9 cellular contexts compared by ENCODE assay signal in the genomic region with DNA sequence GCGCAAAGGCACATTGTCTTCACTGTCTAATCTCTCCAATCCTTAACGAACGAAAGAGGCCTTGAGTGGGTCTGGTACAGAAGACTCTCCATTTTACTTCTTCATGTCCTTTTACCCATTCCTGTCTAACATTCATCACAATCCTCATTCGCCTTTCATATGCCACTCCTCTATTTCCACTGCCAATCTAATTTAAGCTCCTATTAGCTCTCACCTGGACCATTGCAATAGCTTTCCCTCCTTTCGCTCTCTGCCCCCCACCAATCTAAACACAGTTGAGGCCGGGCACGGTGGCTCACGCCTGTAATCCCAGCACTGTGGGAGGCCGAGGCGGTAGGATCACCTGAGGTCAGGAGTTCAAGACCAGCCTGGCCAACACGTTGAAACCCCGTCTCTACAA. TPM values are rescaled to one million over a fixed set of nuclear protein-coding genes. Genes with fewer than 3 reads are reported as not detected.
DNase-seq lines count a peak whose midpoint lies in the region; ATAC-seq, FAIRE-seq and TF ChIP-seq lines count a peak whose summit lies in the region.
"Had no signal": no experiment of that assay in that cellular context is flagged by ENCODE, and none has a peak within 500 bp of the region (broad histone marks: within the 10 kb centered on the region; RNA-seq: fewer than 3 reads in every experiment).

No MANE protein-coding gene starts in this region.

- H2AFZ ChIP-seq in ACC112 (ENCODE audit: low read length, unreplicated experiment) (no peak overlapping the region), HCT116 (ENCODE audit: low read depth, low read length, poor library complexity, severe bottlenecking) (no peak overlapping the region)

- H3K4me1 ChIP-seq in ACC112 (ENCODE audit: control insufficient read depth, insufficient read depth, low read length, unreplicated experiment): peaks cover 16% of the 10 kb centered on the region
- peaks cover 9 to 15% of the 10 kb centered on the region in 2 experiments for H3K4me1 ChIP-seq in HCT116 (ENCODE audit: control insufficient read depth in 1 of 2, insufficient read depth in 2 of 2, low read length in 2 of 2)
- H3K4me1 ChIP-seq in ascending aorta: peaks cover 3 to 18% of the 10 kb centered on the region in 2 donors
- peaks cover 0 to 19% (median 16%) of the 10 kb centered on the region in 3 donors for H3K4me1 ChIP-seq in pancreas

- CTCF ChIA-PET in HCT116 (lab: Charles Lee): interaction anchor here (1.1 kb wide), 1 partner anchor 8 kb away, joined by 4 read pairs; no protein-coding TSS in a partner anchor

- no peak for DNase-seq in HCT116 (ENCODE audit: low read depth, low spot score)
- DNase-seq in ascending aorta (ENCODE audit: low spot score in 2 of 2): no peak
- no peak for DNase-seq in naive B cell
- DNase-seq in KBM-7: no peak
- no peak for DNase-seq in pancreas

- no peak overlapping the region; the same call in 1 of the 2 replicates for H3K9ac ChIP-seq in HCT116 (ENCODE audit: low read length)

- TF ChIP-seq CTCF in HCT116 (IDR thresholded peaks at IDR 0.05 in 2 of 3, conservative IDR thresholded peaks at IDR 0.05 in 1 of 3; ENCODE audit: borderline replicate concordance in 1 of 3, insufficient read depth in 1 of 3, low read depth in 2 of 3, low read length in 2 of 3): no peak
- no peak for TF ChIP-seq CTCF in ascending aorta (IDR thresholded peaks at IDR 0.05)
- no peak for TF ChIP-seq CTCF in pancreas (IDR thresholded peaks at IDR 0.05)

- 0 out of 2 replicates have a peak, but pooled peaks cover 3% of the 10 kb centered on the region for H4K20me1 ChIP-seq in HCT116 (ENCODE audit: insufficient read depth)

- H3K4me3 ChIP-seq in ACC112 (ENCODE audit: low read depth, low read length): peak overlapping the region; percentile 87; the same call in 1 of the 2 replicates
- peak overlapping the region; percentile 84 to 99; a peak in 3 of 4 replicates for H3K4me3 ChIP-seq in HCT116 (replicated peaks in 1 of 2; ENCODE audit: low read depth in 1 of 2, low read length in 2 of 2)
- H3K4me3 ChIP-seq in ascending aorta: peak overlapping the region; percentile 80 to 93
- peak overlapping the region in 2 of 4 donors; percentile 66 to 67 for H3K4me3 ChIP-seq in pancreas

- TF ChIP-seq RAD21 in HCT116 (IDR thresholded peaks at IDR 0.05; ENCODE audit: low read depth): no peak

- FAIRE-seq in pancreas (lab: Jason Lieb, UNC): no peak

- H3K36me3 Mint-ChIP-seq in naive B cell: no peaks in the 10 kb centered on the region

- peaks cover 0 to 8% (median 5%) of the 10 kb centered on the region in 3 donors for H3K27me3 Mint-ChIP-seq in naive B cell

- in situ Hi-C loops in KBM-7 (cut with MboI; ENCODE audit: low pct_unique_long_range_greater_than_20kb, low sequenced_read_pairs): no loop called here

- intact Hi-C loops in HCT116 (cut with micrococcal nuclease) (no loop called here), ascending aorta (cut with DNase I) (loop anchor here (1.0 to 5.0 kb wide), 4 partner anchors 120 to 965 kb away; a partner anchor contains a TSS), pancreas (cut with DNase I) (no loop called here)

- ATAC-seq in HCT116: no peak
- ATAC-seq in naive B cell (ENCODE audit: low read depth in 2 of 2): no peak
- ATAC-seq in pancreas: no peak
- no peak for ATAC-seq in GM21576 (IDR thresholded peaks at IDR 0.05; ENCODE audit: unreplicated experiment)
- ATAC-seq in HG03565 (IDR thresholded peaks at IDR 0.05; ENCODE audit: unreplicated experiment): no peak

- RAD21 ChIA-PET in HCT116 (lab: Charles Lee; ENCODE audit: low non-redundant PET in 1 of 2, low total read pairs in 2 of 2, uncharacterized antibody in 2 of 2, unreplicated experiment in 2 of 2): no interaction called here

- no peaks in the 10 kb centered on the region for H3K36me3 ChIP-seq in ACC112 (ENCODE audit: insufficient read depth, low read length)
- peaks cover 0 to under 1% of the 10 kb centered on the region in 2 experiments; a peak in 1 of 4 replicates for H3K36me3 ChIP-seq in HCT116 (ENCODE audit: control insufficient read depth in 1 of 2, insufficient read depth in 2 of 2, low read length in 2 of 2)
- no peaks in the 10 kb centered on the region for H3K36me3 ChIP-seq in ascending aorta
- no peaks in the 10 kb centered on the region for H3K36me3 ChIP-seq in pancreas

- WGBS in pancreas, 2 donors: 68 to 70% methylated on average over 12 of the region's 12 CpGs

- POLR2A ChIA-PET in HCT116 (lab: Charles Lee): interaction anchor here (3.0 kb wide), 1 partner anchor 12 kb away, joined by 17 read pairs; a partner anchor contains a TSS

- no peaks in the 10 kb centered on the region for H3K9me3 Mint-ChIP-seq in naive B cell

- H3K9me2 ChIP-seq in HCT116 (ENCODE audit: insufficient read depth): no peaks in the 10 kb centered on the region

- H3K4me2 ChIP-seq in HCT116 (ENCODE audit: low read length): peak overlapping the region; percentile 63

- H3K4me3 Mint-ChIP-seq in naive B cell: peak overlapping the region; percentile 53 to 99 (median 96)

- TF ChIP-seq POLR2A in HCT116 (IDR thresholded peaks at IDR 0.05; ENCODE audit: borderline replicate concordance, extremely low read depth, insufficient read depth, insufficient read length): no peak

- H3K27ac Mint-ChIP-seq in naive B cell: peak overlapping the region in 2 of 6 donors; percentile 21 to 49

- H3K9me3 ChIP-seq in HCT116 (ENCODE audit: control insufficient read depth in 1 of 2, insufficient read depth in 1 of 2, low read depth in 1 of 2, low read length in 2 of 2) (no peaks in the 10 kb centered on the region), ascending aorta (no peaks in the 10 kb centered on the region), pancreas (no peaks in the 10 kb centered on the region)

- peaks cover 31% of the 10 kb centered on the region for H3K79me2 ChIP-seq in ACC112 (ENCODE audit: control insufficient read depth, insufficient read depth, low read length, unreplicated experiment)
- peaks cover 38% of the 10 kb centered on the region for H3K79me2 ChIP-seq in HCT116 (ENCODE audit: insufficient read depth, low read length)

- H3K27ac ChIP-seq in ACC112 (ENCODE audit: low read depth, low read length): no peak overlapping the region
- no peak overlapping the region for H3K27ac ChIP-seq in HCT116 (ENCODE audit: low read depth, low read length)
- H3K27ac ChIP-seq in ascending aorta: no peak overlapping the region
- no peak overlapping the region for H3K27ac ChIP-seq in pancreas

- no TSS peak for BruUV-seq in HCT116 (replicated peaks; lab: Mats Ljungman, UMichigan)

- H3K4me1 Mint-ChIP-seq in naive B cell: peaks cover 17 to 35% (median 32%) of the 10 kb centered on the region in 3 donors

- H3K27me3 ChIP-seq in ACC112 (ENCODE audit: insufficient read depth, low read length) (no peaks in the 10 kb centered on the region), HCT116 (ENCODE audit: insufficient read depth, low read length) (peaks cover 8% of the 10 kb centered on the region; the same call in 1 of the 2 replicates), ascending aorta (no peaks in the 10 kb centered on the region), pancreas (no peaks in the 10 kb centered on the region)

TF ChIP-seq in HCT116, 20 proteins besides CTCF, POLR2A, EP300 and RAD21 (continues in another document):
- no peak for TF ChIP-seq CBX3 (IDR thresholded peaks at IDR 0.05; ENCODE audit: low read depth)
- no peak for TF ChIP-seq JUND (IDR thresholded peaks at IDR 0.05)
- TF ChIP-seq EZH2phosphoT487 (IDR thresholded peaks at IDR 0.05; ENCODE audit: borderline replicate concordance): no peak
- TF ChIP-seq, protein P1, sequence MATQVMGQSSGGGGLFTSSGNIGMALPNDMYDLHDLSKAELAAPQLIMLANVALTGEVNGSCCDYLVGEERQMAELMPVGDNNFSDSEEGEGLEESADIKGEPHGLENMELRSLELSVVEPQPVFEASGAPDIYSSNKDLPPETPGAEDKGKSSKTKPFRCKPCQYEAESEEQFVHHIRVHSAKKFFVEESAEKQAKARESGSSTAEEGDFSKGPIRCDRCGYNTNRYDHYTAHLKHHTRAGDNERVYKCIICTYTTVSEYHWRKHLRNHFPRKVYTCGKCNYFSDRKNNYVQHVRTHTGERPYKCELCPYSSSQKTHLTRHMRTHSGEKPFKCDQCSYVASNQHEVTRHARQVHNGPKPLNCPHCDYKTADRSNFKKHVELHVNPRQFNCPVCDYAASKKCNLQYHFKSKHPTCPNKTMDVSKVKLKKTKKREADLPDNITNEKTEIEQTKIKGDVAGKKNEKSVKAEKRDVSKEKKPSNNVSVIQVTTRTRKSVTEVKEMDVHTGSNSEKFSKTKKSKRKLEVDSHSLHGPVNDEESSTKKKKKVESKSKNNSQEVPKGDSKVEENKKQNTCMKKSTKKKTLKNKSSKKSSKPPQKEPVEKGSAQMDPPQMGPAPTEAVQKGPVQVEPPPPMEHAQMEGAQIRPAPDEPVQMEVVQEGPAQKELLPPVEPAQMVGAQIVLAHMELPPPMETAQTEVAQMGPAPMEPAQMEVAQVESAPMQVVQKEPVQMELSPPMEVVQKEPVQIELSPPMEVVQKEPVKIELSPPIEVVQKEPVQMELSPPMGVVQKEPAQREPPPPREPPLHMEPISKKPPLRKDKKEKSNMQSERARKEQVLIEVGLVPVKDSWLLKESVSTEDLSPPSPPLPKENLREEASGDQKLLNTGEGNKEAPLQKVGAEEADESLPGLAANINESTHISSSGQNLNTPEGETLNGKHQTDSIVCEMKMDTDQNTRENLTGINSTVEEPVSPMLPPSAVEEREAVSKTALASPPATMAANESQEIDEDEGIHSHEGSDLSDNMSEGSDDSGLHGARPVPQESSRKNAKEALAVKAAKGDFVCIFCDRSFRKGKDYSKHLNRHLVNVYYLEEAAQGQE (IDR thresholded peaks at IDR 0.05; ENCODE audit: low read depth): no peak
- no peak for TF ChIP-seq POLR2AphosphoS5 (IDR thresholded peaks at IDR 0.05; ENCODE audit: low read depth, low read length)

RNA-seq across cellular contexts. Expression of a gene that starts 6.3 kb away (rescaled TPM):
- total RNA-seq in HCT116 (2021; ENCODE audit: unreplicated experiment): not detected
- not detected in 2 replicates for polyA plus RNA-seq in HCT116 (2012)
- total RNA-seq in ascending aorta: not detected
- under 1 TPM in 2 of 6 donors, not detected in 4; 0.09 to 0.36 TPM for polyA plus RNA-seq in naive B cell (ENCODE audit: low read depth in 6 of 6)
- total RNA-seq in pancreas: not detected
- not detected for polyA plus RNA-seq in pancreas
- total RNA-seq: T-helper 2 cell treated with Interferon-gamma antibody and Interleukin-4, amounts not matched to agents 100 ng/mL and 5 ng/mL, for 36 hours had no signal

RNA-seq across cellular contexts. Expression of a gene that starts 11.4 kb away (rescaled TPM):
- total RNA-seq in HCT116 (2021; ENCODE audit: unreplicated experiment): 5.0 TPM
- polyA plus RNA-seq in HCT116 (2012): 3.0 and 5.6 TPM in 2 replicates
- total RNA-seq in ascending aorta: 5.6 TPM
- 1 to 10 TPM; 1.6 to 2.6 (median 2.4) TPM for polyA plus RNA-seq in naive B cell (ENCODE audit: low read depth in 6 of 6)
- total RNA-seq in pancreas: 1 to 10 TPM; 2.0 to 3.5 (median 2.4) TPM
- 1 to 10 TPM; 1.1 to 2.3 TPM for polyA plus RNA-seq in pancreas

RNA-seq across cellular contexts. Expression of a gene that starts 20.2 kb away (rescaled TPM):
- total RNA-seq in HCT116 (2021; ENCODE audit: unreplicated experiment) (198 TPM), ascending aorta (59.5 TPM), pancreas (10 to 100 TPM; 32.6 to 83.2 (median 52.4) TPM)
- polyA plus RNA-seq in HCT116 (2012): 98.8 and 127 TPM in 2 replicates
- polyA plus RNA-seq in naive B cell (ENCODE audit: low read depth in 6 of 6) (10 to 100 TPM; 34.1 to 52.1 (median 40.8) TPM), pancreas (10 to 100 TPM; 21.2 to 26.6 TPM)

RNA-seq across cellular contexts. Expression of a gene that starts 29.5 kb away (rescaled TPM):
- 0.17 TPM for total RNA-seq in HCT116 (2021; ENCODE audit: unreplicated experiment)
- polyA plus RNA-seq in HCT116 (2012): not detected in 2 replicates
- not detected for total RNA-seq in ascending aorta
- under 1 TPM in 4 of 6 donors, not detected in 2; 0.09 to 0.23 (median 0.18) TPM for polyA plus RNA-seq in naive B cell (ENCODE audit: low read depth in 6 of 6)
- total RNA-seq in pancreas: under 1 TPM; 0.08 to 0.95 (median 0.38) TPM
- under 1 TPM in 1 of 2 donors, not detected in 1; 0.19 TPM for polyA plus RNA-seq in pancreas
